8 cellular contexts compared by ENCODE assay signal in the genomic region with DNA sequence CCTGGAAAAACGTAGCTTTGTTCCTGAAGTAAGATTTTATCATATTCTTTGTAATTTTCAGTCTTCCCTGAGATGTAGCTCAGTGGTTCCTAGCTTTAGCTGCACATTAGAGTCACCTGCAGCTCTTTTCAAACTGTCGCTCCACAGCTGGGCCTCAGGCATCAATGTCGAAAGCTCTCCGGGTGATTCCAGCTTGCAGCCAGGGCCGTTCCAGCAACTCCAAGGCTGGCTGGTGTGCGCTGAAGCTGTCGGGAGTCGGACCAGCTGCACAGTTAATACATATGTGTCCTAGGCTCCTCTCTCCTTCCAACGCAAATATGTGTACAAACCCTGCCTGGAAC. TPM values are rescaled to one million over a fixed set of nuclear protein-coding genes. Genes with fewer than 3 reads are reported as not detected.
DNase-seq lines count a peak whose midpoint lies in the region; ATAC-seq and TF ChIP-seq lines count a peak whose summit lies in the region.

No MANE protein-coding gene starts in this region.

- DNase-seq in T-helper 2 cell treated with Interferon-gamma antibody and Interleukin-4, amounts not matched to agents 5 μg/mL and 100 μg/mL, for 36 hours (ENCODE audit: low spot score), result no peak
- DNase-seq in T-helper 2 cell (no peak), brain microvascular endothelial cell (no peak), NCI-H1417 treated with DMSO at 0.1 percent for 48 hours (lab: John Stamatoyannopoulos, UW) (no peak), mucosa of gallbladder (ENCODE audit: low spot score) (no peak)
- DNase-seq in stimulated activated CD4-positive, alpha-beta T cell treated with anti-CD3 and anti-CD28 coated beads, Interleukin-4, amount 100 ng/mL, for 24 hours, result no peak

- H3K27me3 ChIP-seq in brain microvascular endothelial cell (replicated peaks), result no peaks in the 10 kb centered on the region
- no peaks in the 10 kb centered on the region for H3K27me3 ChIP-seq in mucosa of stomach (ENCODE audit: control insufficient read depth, insufficient read depth, low read length)

- peaks cover 4% of the 10 kb centered on the region for H3K36me3 Mint-ChIP-seq in T-helper 2 cell treated with Interferon-gamma antibody and Interleukin-4, amounts not matched to agents 5 μg/mL and 100 μg/mL, for 36 hours (ENCODE audit: low read depth)

- peak overlapping the region; percentile 99 for H3K27ac ChIP-seq in brain microvascular endothelial cell

- H3K4me1 Mint-ChIP-seq in T-helper 2 cell treated with Interferon-gamma antibody and Interleukin-4, amounts not matched to agents 5 μg/mL and 100 μg/mL, for 36 hours (ENCODE audit: low read depth), result peaks cover 14% of the 10 kb centered on the region

- H3K9ac ChIP-seq in mucosa of stomach (ENCODE audit: low read length), result peak overlapping the region; percentile 92

- H3K4me3 ChIP-seq in brain microvascular endothelial cell (ENCODE audit: low read depth, low read length) (peak overlapping the region; percentile 99), mucosa of stomach (ENCODE audit: low read length) (peak overlapping the region; percentile 96)

- TF ChIP-seq CTCF in brain microvascular endothelial cell (IDR thresholded peaks at IDR 0.05; ENCODE audit: low read depth, low read length, missing control alignments), result no peak

- no peaks in the 10 kb centered on the region for H3K9me3 ChIP-seq in mucosa of stomach (ENCODE audit: control insufficient read depth, low read length)

- no peaks in the 10 kb centered on the region for H3K9me3 Mint-ChIP-seq in T-helper 2 cell treated with Interferon-gamma antibody and Interleukin-4, amounts not matched to agents 5 μg/mL and 100 μg/mL, for 36 hours

- H3K27me3 Mint-ChIP-seq in T-helper 2 cell treated with Interferon-gamma antibody and Interleukin-4, amounts not matched to agents 5 μg/mL and 100 μg/mL, for 36 hours (ENCODE audit: low read depth), result no peaks in the 10 kb centered on the region

- ATAC-seq in HG03432 (IDR thresholded peaks at IDR 0.05; ENCODE audit: unreplicated experiment), result peak; percentile 12

- in situ Hi-C loops in brain microvascular endothelial cell (cut with HindIII; ENCODE audit: low pct_ligation_motif_present, low sequenced_read_pairs), result no loop called here

- no peaks in the 10 kb centered on the region for H3K36me3 ChIP-seq in brain microvascular endothelial cell (replicated peaks)
- no peaks in the 10 kb centered on the region for H3K36me3 ChIP-seq in mucosa of stomach (ENCODE audit: control insufficient read depth, insufficient read depth, low read length)

- peak overlapping the region; percentile 100 for H3K4me3 Mint-ChIP-seq in T-helper 2 cell treated with Interferon-gamma antibody and Interleukin-4, amounts not matched to agents 5 μg/mL and 100 μg/mL, for 36 hours

- H3K4me1 ChIP-seq in mucosa of stomach (ENCODE audit: control insufficient read depth, insufficient read depth, low read length), result peaks cover 11% of the 10 kb centered on the region

- peak overlapping the region; percentile 94 for H3K27ac Mint-ChIP-seq in T-helper 2 cell treated with Interferon-gamma antibody and Interleukin-4, amounts not matched to agents 5 μg/mL and 100 μg/mL, for 36 hours

RNA-seq across cellular contexts. Expression of a gene that starts 0.6 kb away (rescaled TPM):
- total RNA-seq in mucosa of gallbladder, result 4.9 TPM

RNA-seq across cellular contexts. Expression of a gene that starts 5.4 kb away (rescaled TPM):
- 25.4 TPM for total RNA-seq in mucosa of gallbladder

RNA-seq across cellular contexts. Expression of a gene that starts 42.3 kb away (rescaled TPM):
- total RNA-seq in mucosa of gallbladder, result 7.8 TPM

RNA-seq across cellular contexts. Expression of a gene that starts 43.4 kb away (rescaled TPM):
- 54.0 TPM for total RNA-seq in mucosa of gallbladder
